12 cellular contexts compared by ENCODE assay signal in genomic region chr5:14341571-14342225, GRCh38.
A peak's percentile ranks its signal among the peaks of the same experiment; 100 is the strongest.
DNase-seq lines count a peak whose midpoint lies in the region; ATAC-seq and TF ChIP-seq lines count a peak whose summit lies in the region.
"Had no signal": no experiment of that assay in that cellular context is flagged by ENCODE, and none has a peak within 500 bp of the region (broad histone marks: within the 10 kb centered on the region; RNA-seq: fewer than 3 reads in every experiment).

No MANE protein-coding gene starts in this region.

- DNase-seq in NOMO-1 treated with DMSO at 0.1 percent for 48 hours (lab: John Stamatoyannopoulos, UW; ENCODE audit: unreplicated experiment) = peak; percentile 41
- DNase-seq in NOMO-1 treated with dmso at 0.1 percent for 144 hours (lab: John Stamatoyannopoulos, UW; ENCODE audit: unreplicated experiment) = no peak
- peak; percentile 15 to 37 for DNase-seq in Kasumi-1 (lab: John Stamatoyannopoulos, UW)
- peak; percentile 65 for DNase-seq in iPS-NIHi11 (ENCODE audit: low spot score)
- no peak for DNase-seq in tibial artery
- DNase-seq in stimulated activated CD4-positive, alpha-beta T cell treated with anti-CD3 and anti-CD28 coated beads, Interleukin-4, amount 100 ng/mL, for 1 hour = no peak
- DNase-seq: gastrocnemius medialis, kidney glomerular epithelial cell, NCI-H1417, nephron progenitor cell had no signal

- intact Hi-C loops in tibial artery (cut with DNase I; ENCODE audit: low total_unique reads) = no loop called here

- no peak for ATAC-seq in GM18909 (IDR thresholded peaks at IDR 0.05; ENCODE audit: poor library complexity, unreplicated experiment)
- no peak for ATAC-seq in HG03108 (IDR thresholded peaks at IDR 0.05; ENCODE audit: unreplicated experiment)
- ATAC-seq: gastrocnemius medialis had no signal

- H3K27ac ChIP-seq in tibial artery = peak overlapping the region; percentile 26 to 33
- H3K27ac ChIP-seq: gastrocnemius medialis had no signal

- H3K4me3 ChIP-seq in tibial artery = no peak overlapping the region
- H3K4me3 ChIP-seq: gastrocnemius medialis had no signal

- TF ChIP-seq CTCF in tibial artery (IDR thresholded peaks at IDR 0.05) = no peak

- peaks cover 0 to 68% (median 41%) of the 10 kb centered on the region in 4 donors for H3K4me1 ChIP-seq in tibial artery
- H3K4me1 ChIP-seq: gastrocnemius medialis had no signal

- H3K36me3 ChIP-seq in tibial artery = peaks cover 0 to 11% (median 7%) of the 10 kb centered on the region in 3 donors

- H3K9me3 ChIP-seq in tibial artery = no peaks in the 10 kb centered on the region
- H3K9me3 ChIP-seq: gastrocnemius medialis had no signal

- H3K27me3 ChIP-seq in tibial artery = no peaks in the 10 kb centered on the region
- H3K27me3 ChIP-seq: gastrocnemius medialis had no signal

Comparison
In these comparisons a context has a peak if more than half of its experiments do, and no peak if none do; other contexts are left out.
1. DNase-seq: peak in NOMO-1 treated with DMSO at 0.1 percent for 48 hours (single experiment), Kasumi-1 (2 of 2) and iPS-NIHi11 (single experiment); none in NOMO-1 treated with dmso at 0.1 percent for 144 hours (single experiment), tibial artery (0 of 2) and stimulated activated CD4-positive, alpha-beta T cell treated with anti-CD3 and anti-CD28 coated beads, Interleukin-4, amount 100 ng/mL, for 1 hour (single experiment).